19 cellular contexts compared by ENCODE assay signal in genomic region chr6:137117605-137118004, GRCh38.
"Had no signal": no experiment of that assay in that cellular context is flagged by ENCODE, and none has a peak within 500 bp of the region (broad histone marks: within the 10 kb centered on the region; RNA-seq: fewer than 3 reads in every experiment).

No MANE protein-coding gene starts in this region.

- DNase-seq: activated CD4-positive, CD25-positive, alpha-beta regulatory T cell treated with anti-CD3 and anti-CD28 coated beads, Interleukin-2, amount 50 U/mL, for 72 hours; activated gamma-delta T cell treated with Interleukin-2 at 50 U/mL for 16 hours; activated T-cell treated with anti-CD3 and anti-CD28 coated beads, Interleukin-2, amount 50 U/mL, for 1 hour; aorta; central memory CD4-positive, alpha-beta T cell; effector memory CD8-positive, alpha-beta T cell; islet precursor cell; left colon; mesendoderm; naive B cell; retina; spleen; stimulated activated CD4-positive, alpha-beta T cell treated with anti-CD3 and anti-CD28 coated beads, Interleukin-4, amount 100 ng/mL, for 24 hours; stimulated activated naive CD8-positive, alpha-beta T cell treated with anti-CD3 and anti-CD28 coated beads, Interleukin-15, Interleukin-2, amounts not matched to agents 100 U/mL and 50 U/mL, for 24 hours; T-helper 1 cell; WERI-Rb-1 had no signal

- H3K27ac ChIP-seq: esophagus muscularis mucosa, hepatocyte, spleen, tibial nerve, WERI-Rb-1 had no signal
